1 cellular context compared by ENCODE assay signal in the genomic region with DNA sequence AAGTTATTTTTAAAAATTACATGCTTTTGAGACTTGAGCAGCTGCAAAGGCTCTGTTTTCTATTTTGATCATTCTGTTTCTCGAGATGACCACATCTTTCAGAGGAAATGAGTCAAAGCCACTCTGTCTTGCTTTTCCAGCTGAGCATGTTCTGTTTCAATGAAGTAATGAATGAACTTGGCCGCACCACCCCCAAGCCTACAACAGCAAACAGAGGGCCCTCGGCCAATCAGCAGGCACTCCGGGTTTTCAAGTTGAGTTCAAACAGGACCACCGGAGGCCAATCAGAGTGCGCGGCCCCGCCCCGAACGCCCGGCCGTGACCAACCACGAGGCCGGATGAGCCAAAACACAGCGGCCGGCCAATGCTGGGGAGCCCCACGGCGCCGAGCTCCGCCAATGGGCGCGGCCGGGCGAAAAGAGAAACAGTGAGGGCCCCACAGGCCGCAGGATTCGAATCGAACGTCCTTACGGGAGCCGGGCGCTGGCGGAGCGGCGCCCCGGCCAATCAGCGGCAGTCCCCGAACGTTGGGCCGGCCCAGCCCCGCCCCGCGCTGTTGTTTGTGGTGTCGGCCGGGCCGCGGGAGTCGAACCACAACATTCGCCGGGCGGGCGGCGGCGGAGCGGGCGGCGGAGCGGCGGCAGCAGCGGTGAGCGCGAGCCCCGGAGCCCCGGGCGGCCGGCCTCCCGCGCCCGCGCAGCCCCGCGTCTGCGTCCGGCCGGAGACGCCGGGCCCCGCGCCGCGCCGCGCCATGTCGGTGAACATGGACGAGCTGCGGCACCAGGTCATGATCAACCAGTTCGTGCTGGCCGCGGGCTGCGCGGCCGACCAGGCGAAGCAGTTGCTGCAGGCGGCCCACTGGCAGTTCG.
TF ChIP-seq lines count a peak whose summit lies in the region.

A gene (plus strand): TSS at position 594 of the 869 bp plus-strand sequence. CDS start 158 bp downstream, at position 752.

TF ChIP-seq in HepG2, 621 proteins besides CTCF, POLR2A, EP300 and RAD21 (continued from another document and continues in another):
- TF ChIP-seq, protein P1, sequence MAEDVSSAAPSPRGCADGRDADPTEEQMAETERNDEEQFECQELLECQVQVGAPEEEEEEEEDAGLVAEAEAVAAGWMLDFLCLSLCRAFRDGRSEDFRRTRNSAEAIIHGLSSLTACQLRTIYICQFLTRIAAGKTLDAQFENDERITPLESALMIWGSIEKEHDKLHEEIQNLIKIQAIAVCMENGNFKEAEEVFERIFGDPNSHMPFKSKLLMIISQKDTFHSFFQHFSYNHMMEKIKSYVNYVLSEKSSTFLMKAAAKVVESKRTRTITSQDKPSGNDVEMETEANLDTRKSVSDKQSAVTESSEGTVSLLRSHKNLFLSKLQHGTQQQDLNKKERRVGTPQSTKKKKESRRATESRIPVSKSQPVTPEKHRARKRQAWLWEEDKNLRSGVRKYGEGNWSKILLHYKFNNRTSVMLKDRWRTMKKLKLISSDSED (CRISPR knock-in tag; IDR thresholded peaks at IDR 0.05): no peak
- TF ChIP-seq NR2C2 (CRISPR knock-in tag; IDR thresholded peaks at IDR 0.05; ENCODE audit: borderline replicate concordance) (0 out of 2 replicates have a peak, but pooled peaks have one; percentile 38), CEBPB (IDR thresholded peaks at IDR 0.05; ENCODE audit: borderline replicate concordance, low read depth, low read length) (0 out of 2 replicates have a peak, but pooled peaks have one; percentile 15), PCBP1 (IDR thresholded peaks at IDR 0.05; ENCODE audit: borderline replicate concordance, low read depth, low read length) (peak; percentile 70; the same call in 1 of the 2 replicates), ZBTB7A (CRISPR knock-in tag; IDR thresholded peaks at IDR 0.05) (no peak), MBNL3 (CRISPR knock-in tag; conservative IDR thresholded peaks at IDR 0.05) (no peak), ZFAT (CRISPR knock-in tag; conservative IDR thresholded peaks at IDR 0.05) (no peak), SRSF9 (IDR thresholded peaks at IDR 0.05; ENCODE audit: borderline replicate concordance, insufficient read depth, low read depth, low read length, poor library complexity, severe bottlenecking) (no peak), ZBTB20 (CRISPR knock-in tag; IDR thresholded peaks at IDR 0.05; ENCODE audit: borderline replicate concordance, low read depth) (peak; percentile 81; the same call in 1 of the 2 replicates), ZSCAN21 (CRISPR knock-in tag; IDR thresholded peaks at IDR 0.05; ENCODE audit: borderline replicate concordance) (peak; percentile 86), U2AF1 (optimal IDR thresholded peaks at IDR 0.05; ENCODE audit: low read depth, low read length) (no peak), PPARG (CRISPR knock-in tag; conservative IDR thresholded peaks at IDR 0.05) (no peak), ZNF556 (CRISPR knock-in tag; IDR thresholded peaks at IDR 0.05; ENCODE audit: borderline replicate concordance) (no peak), ZNF781 (CRISPR knock-in tag; IDR thresholded peaks at IDR 0.05; ENCODE audit: borderline replicate concordance, not compliant biosample characterization) (peak; percentile 66), NFE2 (CRISPR knock-in tag; IDR thresholded peaks at IDR 0.05) (no peak), ZNF879 (CRISPR knock-in tag; IDR thresholded peaks at IDR 0.05) (no peak), SMC3 (IDR thresholded peaks at IDR 0.05; ENCODE audit: low read length) (no peak), RFXAP (CRISPR knock-in tag; IDR thresholded peaks at IDR 0.05; ENCODE audit: borderline replicate concordance) (peak; percentile 97), ZMYM2 (CRISPR knock-in tag; IDR thresholded peaks at IDR 0.05) (no peak), ZNF891 (CRISPR knock-in tag; IDR thresholded peaks at IDR 0.05) (no peak), NR2F2 (IDR thresholded peaks at IDR 0.05; ENCODE audit: borderline replicate concordance, low read depth) (no peak), KLF12 (CRISPR knock-in tag; IDR thresholded peaks at IDR 0.05; ENCODE audit: borderline replicate concordance) (peak; percentile 74; the same call in 1 of the 2 replicates), ZNF772 (CRISPR knock-in tag; IDR thresholded peaks at IDR 0.05) (peak; percentile 24; the same call in 1 of the 2 replicates), TAF15 (IDR thresholded peaks at IDR 0.05; ENCODE audit: low read depth, low read length, poor library complexity, severe bottlenecking) (no peak), ZNF766 (CRISPR knock-in tag; IDR thresholded peaks at IDR 0.05; ENCODE audit: borderline replicate concordance) (0 out of 2 replicates have a peak, but pooled peaks have one; percentile 33), ZSCAN25 (CRISPR knock-in tag; IDR thresholded peaks at IDR 0.05) (no peak), ZNF782 (CRISPR knock-in tag; IDR thresholded peaks at IDR 0.05; ENCODE audit: borderline replicate concordance) (no peak), SSRP1 (CRISPR knock-in tag; IDR thresholded peaks at IDR 0.05) (no peak), JUNB (CRISPR knock-in tag; IDR thresholded peaks at IDR 0.05; ENCODE audit: borderline replicate concordance) (no peak; the same call in 1 of the 2 replicates), RORA (CRISPR knock-in tag; IDR thresholded peaks at IDR 0.05) (no peak), RAD51 (IDR thresholded peaks at IDR 0.05; ENCODE audit: borderline replicate concordance) (no peak), TRIM24 (CRISPR knock-in tag; IDR thresholded peaks at IDR 0.05) (no peak), CC2D1A (CRISPR knock-in tag; IDR thresholded peaks at IDR 0.05) (peak; percentile 98), PAF1 (CRISPR knock-in tag; IDR thresholded peaks at IDR 0.05) (no peak), ZNF317 (CRISPR knock-in tag; IDR thresholded peaks at IDR 0.05) (no peak), TCF7L2 (IDR thresholded peaks at IDR 0.05; ENCODE audit: low read depth, low read length) (no peak), ATF1 (CRISPR knock-in tag; IDR thresholded peaks at IDR 0.05) (no peak), SRSF4 (IDR thresholded peaks at IDR 0.05; ENCODE audit: low read depth, low read length, poor library complexity, severe bottlenecking) (no peak), POLR2AphosphoS5 (IDR thresholded peaks at IDR 0.05; ENCODE audit: low read depth, low read length) (no peak), SATB2 (CRISPR knock-in tag; IDR thresholded peaks at IDR 0.05) (no peak), MLLT10 (CRISPR knock-in tag; IDR thresholded peaks at IDR 0.05) (no peak)
- TF ChIP-seq, protein P2, sequence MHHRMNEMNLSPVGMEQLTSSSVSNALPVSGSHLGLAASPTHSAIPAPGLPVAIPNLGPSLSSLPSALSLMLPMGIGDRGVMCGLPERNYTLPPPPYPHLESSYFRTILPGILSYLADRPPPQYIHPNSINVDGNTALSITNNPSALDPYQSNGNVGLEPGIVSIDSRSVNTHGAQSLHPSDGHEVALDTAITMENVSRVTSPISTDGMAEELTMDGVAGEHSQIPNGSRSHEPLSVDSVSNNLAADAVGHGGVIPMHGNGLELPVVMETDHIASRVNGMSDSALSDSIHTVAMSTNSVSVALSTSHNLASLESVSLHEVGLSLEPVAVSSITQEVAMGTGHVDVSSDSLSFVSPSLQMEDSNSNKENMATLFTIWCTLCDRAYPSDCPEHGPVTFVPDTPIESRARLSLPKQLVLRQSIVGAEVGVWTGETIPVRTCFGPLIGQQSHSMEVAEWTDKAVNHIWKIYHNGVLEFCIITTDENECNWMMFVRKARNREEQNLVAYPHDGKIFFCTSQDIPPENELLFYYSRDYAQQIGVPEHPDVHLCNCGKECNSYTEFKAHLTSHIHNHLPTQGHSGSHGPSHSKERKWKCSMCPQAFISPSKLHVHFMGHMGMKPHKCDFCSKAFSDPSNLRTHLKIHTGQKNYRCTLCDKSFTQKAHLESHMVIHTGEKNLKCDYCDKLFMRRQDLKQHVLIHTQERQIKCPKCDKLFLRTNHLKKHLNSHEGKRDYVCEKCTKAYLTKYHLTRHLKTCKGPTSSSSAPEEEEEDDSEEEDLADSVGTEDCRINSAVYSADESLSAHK (CRISPR knock-in tag; IDR thresholded peaks at IDR 0.05; ENCODE audit: borderline replicate concordance): no peak
- TF ChIP-seq, protein P3, sequence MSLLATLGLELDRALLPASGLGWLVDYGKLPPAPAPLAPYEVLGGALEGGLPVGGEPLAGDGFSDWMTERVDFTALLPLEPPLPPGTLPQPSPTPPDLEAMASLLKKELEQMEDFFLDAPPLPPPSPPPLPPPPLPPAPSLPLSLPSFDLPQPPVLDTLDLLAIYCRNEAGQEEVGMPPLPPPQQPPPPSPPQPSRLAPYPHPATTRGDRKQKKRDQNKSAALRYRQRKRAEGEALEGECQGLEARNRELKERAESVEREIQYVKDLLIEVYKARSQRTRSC (CRISPR knock-in tag; IDR thresholded peaks at IDR 0.05; ENCODE audit: low read depth): no peak
- TF ChIP-seq, protein P4, sequence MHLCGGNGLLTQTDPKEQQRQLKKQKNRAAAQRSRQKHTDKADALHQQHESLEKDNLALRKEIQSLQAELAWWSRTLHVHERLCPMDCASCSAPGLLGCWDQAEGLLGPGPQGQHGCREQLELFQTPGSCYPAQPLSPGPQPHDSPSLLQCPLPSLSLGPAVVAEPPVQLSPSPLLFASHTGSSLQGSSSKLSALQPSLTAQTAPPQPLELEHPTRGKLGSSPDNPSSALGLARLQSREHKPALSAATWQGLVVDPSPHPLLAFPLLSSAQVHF (CRISPR knock-in tag; IDR thresholded peaks at IDR 0.05): peak; percentile 67; the same call in 1 of the 2 replicates
- TF ChIP-seq, protein P5, sequence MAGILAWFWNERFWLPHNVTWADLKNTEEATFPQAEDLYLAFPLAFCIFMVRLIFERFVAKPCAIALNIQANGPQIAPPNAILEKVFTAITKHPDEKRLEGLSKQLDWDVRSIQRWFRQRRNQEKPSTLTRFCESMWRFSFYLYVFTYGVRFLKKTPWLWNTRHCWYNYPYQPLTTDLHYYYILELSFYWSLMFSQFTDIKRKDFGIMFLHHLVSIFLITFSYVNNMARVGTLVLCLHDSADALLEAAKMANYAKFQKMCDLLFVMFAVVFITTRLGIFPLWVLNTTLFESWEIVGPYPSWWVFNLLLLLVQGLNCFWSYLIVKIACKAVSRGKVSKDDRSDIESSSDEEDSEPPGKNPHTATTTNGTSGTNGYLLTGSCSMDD (CRISPR knock-in tag; IDR thresholded peaks at IDR 0.05): no peak
- TF ChIP-seq, protein P6, sequence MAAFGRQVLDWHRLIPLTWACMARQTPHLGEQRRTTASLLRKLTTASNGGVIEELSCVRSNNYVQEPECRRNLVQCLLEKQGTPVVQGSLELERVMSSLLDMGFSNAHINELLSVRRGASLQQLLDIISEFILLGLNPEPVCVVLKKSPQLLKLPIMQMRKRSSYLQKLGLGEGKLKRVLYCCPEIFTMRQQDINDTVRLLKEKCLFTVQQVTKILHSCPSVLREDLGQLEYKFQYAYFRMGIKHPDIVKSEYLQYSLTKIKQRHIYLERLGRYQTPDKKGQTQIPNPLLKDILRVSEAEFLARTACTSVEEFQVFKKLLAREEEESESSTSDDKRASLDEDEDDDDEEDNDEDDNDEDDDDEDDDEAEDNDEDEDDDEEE (CRISPR knock-in tag; IDR thresholded peaks at IDR 0.05): 0 out of 2 replicates have a peak, but pooled peaks have one; percentile 50
- TF ChIP-seq, protein P7, sequence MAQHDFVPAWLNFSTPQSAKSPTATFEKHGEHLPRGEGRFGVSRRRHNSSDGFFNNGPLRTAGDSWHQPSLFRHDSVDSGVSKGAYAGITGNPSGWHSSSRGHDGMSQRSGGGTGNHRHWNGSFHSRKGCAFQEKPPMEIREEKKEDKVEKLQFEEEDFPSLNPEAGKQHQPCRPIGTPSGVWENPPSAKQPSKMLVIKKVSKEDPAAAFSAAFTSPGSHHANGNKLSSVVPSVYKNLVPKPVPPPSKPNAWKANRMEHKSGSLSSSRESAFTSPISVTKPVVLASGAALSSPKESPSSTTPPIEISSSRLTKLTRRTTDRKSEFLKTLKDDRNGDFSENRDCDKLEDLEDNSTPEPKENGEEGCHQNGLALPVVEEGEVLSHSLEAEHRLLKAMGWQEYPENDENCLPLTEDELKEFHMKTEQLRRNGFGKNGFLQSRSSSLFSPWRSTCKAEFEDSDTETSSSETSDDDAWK (CRISPR knock-in tag; IDR thresholded peaks at IDR 0.05): no peak
- TF ChIP-seq, protein P8, sequence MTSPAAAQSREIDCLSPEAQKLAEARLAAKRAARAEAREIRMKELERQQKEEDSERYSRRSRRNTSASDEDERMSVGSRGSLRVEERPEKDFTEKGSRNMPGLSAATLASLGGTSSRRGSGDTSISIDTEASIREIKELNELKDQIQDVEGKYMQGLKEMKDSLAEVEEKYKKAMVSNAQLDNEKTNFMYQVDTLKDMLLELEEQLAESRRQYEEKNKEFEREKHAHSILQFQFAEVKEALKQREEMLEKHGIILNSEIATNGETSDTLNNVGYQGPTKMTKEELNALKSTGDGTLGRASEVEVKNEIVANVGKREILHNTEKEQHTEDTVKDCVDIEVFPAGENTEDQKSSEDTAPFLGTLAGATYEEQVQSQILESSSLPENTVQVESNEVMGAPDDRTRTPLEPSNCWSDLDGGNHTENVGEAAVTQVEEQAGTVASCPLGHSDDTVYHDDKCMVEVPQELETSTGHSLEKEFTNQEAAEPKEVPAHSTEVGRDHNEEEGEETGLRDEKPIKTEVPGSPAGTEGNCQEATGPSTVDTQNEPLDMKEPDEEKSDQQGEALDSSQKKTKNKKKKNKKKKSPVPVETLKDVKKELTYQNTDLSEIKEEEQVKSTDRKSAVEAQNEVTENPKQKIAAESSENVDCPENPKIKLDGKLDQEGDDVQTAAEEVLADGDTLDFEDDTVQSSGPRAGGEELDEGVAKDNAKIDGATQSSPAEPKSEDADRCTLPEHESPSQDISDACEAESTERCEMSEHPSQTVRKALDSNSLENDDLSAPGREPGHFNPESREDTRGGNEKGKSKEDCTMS (CRISPR knock-in tag; conservative IDR thresholded peaks at IDR 0.05): no peak
- TF ChIP-seq, protein P9, sequence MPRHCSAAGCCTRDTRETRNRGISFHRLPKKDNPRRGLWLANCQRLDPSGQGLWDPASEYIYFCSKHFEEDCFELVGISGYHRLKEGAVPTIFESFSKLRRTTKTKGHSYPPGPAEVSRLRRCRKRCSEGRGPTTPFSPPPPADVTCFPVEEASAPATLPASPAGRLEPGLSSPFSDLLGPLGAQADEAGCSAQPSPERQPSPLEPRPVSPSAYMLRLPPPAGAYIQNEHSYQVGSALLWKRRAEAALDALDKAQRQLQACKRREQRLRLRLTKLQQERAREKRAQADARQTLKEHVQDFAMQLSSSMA (CRISPR knock-in tag; IDR thresholded peaks at IDR 0.05): no peak
- TF ChIP-seq, protein P10, sequence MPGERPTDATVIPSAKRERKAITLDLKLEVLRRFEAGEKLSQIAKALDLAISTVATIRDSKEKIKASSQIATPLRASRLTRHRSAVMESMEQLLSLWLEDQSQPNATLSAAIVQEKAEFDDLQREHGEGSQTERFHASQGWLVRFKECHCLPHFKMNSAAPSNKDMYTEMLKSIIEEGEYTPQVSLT (CRISPR knock-in tag; IDR thresholded peaks at IDR 0.05; ENCODE audit: borderline replicate concordance, low read depth): no peak
- TF ChIP-seq, protein P11, sequence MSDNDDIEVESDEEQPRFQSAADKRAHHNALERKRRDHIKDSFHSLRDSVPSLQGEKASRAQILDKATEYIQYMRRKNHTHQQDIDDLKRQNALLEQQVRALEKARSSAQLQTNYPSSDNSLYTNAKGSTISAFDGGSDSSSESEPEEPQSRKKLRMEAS (IDR thresholded peaks at IDR 0.05): peak; percentile 68
- TF ChIP-seq, protein P12, sequence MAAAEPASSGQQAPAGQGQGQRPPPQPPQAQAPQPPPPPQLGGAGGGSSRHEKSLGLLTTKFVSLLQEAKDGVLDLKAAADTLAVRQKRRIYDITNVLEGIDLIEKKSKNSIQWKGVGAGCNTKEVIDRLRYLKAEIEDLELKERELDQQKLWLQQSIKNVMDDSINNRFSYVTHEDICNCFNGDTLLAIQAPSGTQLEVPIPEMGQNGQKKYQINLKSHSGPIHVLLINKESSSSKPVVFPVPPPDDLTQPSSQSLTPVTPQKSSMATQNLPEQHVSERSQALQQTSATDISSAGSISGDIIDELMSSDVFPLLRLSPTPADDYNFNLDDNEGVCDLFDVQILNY (CRISPR knock-in tag; conservative IDR thresholded peaks at IDR 0.05): peak; percentile 54; the same call in 1 of the 2 replicates
